In genomic region chr3:125057186-125057850, GRCh38 we compare ENCODE assay signal across 8 cellular contexts. TPM values are rescaled to one million over a fixed set of nuclear protein-coding genes. Genes with fewer than 3 reads are reported as not detected.
DNase-seq lines count a peak whose midpoint lies in the region; ATAC-seq and TF ChIP-seq lines count a peak whose summit lies in the region.

No MANE protein-coding gene starts in this region.

- no peaks in the 10 kb centered on the region for H3K36me3 ChIP-seq in CD4-positive, CD25-positive, alpha-beta regulatory T cell (ENCODE audit: control insufficient read depth, insufficient read depth, low read length)
- H3K36me3 ChIP-seq in MG63: peaks cover 23% of the 10 kb centered on the region

- H3K27me3 Mint-ChIP-seq in CD4-positive, CD25-positive, alpha-beta regulatory T cell: peaks cover 23% of the 10 kb centered on the region
- peaks cover 42% of the 10 kb centered on the region for H3K27me3 Mint-ChIP-seq in neural crest cell (ENCODE audit: low read depth)

- DNase-seq in CD4-positive, CD25-positive, alpha-beta regulatory T cell: no peak
- DNase-seq in MG63 (peak; percentile 82), coronary artery (ENCODE audit: low spot score) (no peak), neural crest cell (ENCODE audit: low read depth, low spot score) (no peak), pons (ENCODE audit: low spot score) (no peak), NCI-H2227 (lab: John Stamatoyannopoulos, UW; ENCODE audit: unreplicated experiment) (no peak)

- no peaks in the 10 kb centered on the region for H3K9me3 Mint-ChIP-seq in CD4-positive, CD25-positive, alpha-beta regulatory T cell
- H3K9me3 Mint-ChIP-seq in neural crest cell: no peaks in the 10 kb centered on the region

- TF ChIP-seq CTCF in coronary artery (IDR thresholded peaks at IDR 0.05) (no peak), neural crest cell (conservative IDR thresholded peaks at IDR 0.05) (no peak)

- H3K4me1 Mint-ChIP-seq in CD4-positive, CD25-positive, alpha-beta regulatory T cell: peaks cover 19 to 32% (median 23%) of the 10 kb centered on the region in 4 donors
- H3K4me1 Mint-ChIP-seq in neural crest cell: peaks cover 43% of the 10 kb centered on the region

- ATAC-seq in CD4-positive, CD25-positive, alpha-beta regulatory T cell (ENCODE audit: low read depth in 2 of 2): no peak
- ATAC-seq in GM21786 (IDR thresholded peaks at IDR 0.05; ENCODE audit: unreplicated experiment) (no peak), HG02885 (IDR thresholded peaks at IDR 0.05; ENCODE audit: poor library complexity, unreplicated experiment) (no peak)

- H3K27ac ChIP-seq in CD4-positive, CD25-positive, alpha-beta regulatory T cell (ENCODE audit: insufficient read depth, low read length, poor library complexity, severe bottlenecking): no peak overlapping the region
- peak overlapping the region; percentile 76 to 99 for H3K27ac ChIP-seq in coronary artery

- no peak overlapping the region for H3K4me3 ChIP-seq in CD4-positive, CD25-positive, alpha-beta regulatory T cell (ENCODE audit: low read depth, low read length)
- H3K4me3 ChIP-seq in MG63: no peak overlapping the region
- H3K4me3 ChIP-seq in coronary artery: no peak overlapping the region

- peak overlapping the region in 2 of 3 donors; percentile 29 to 37 for H3K27ac Mint-ChIP-seq in CD4-positive, CD25-positive, alpha-beta regulatory T cell
- no peak overlapping the region for H3K27ac Mint-ChIP-seq in neural crest cell (ENCODE audit: unreplicated experiment)

- peaks cover 33% of the 10 kb centered on the region for H3K4me1 ChIP-seq in CD4-positive, CD25-positive, alpha-beta regulatory T cell (ENCODE audit: control insufficient read depth, insufficient read depth, low read length, poor library complexity, severe bottlenecking)

- H3K9me3 ChIP-seq in CD4-positive, CD25-positive, alpha-beta regulatory T cell (ENCODE audit: control insufficient read depth in 2 of 2, low read length in 2 of 2): no peaks in the 10 kb centered on the region
- H3K9me3 ChIP-seq in MG63: no peaks in the 10 kb centered on the region

- H3K36me3 Mint-ChIP-seq in CD4-positive, CD25-positive, alpha-beta regulatory T cell: no peaks in the 10 kb centered on the region
- no peaks in the 10 kb centered on the region for H3K36me3 Mint-ChIP-seq in neural crest cell (ENCODE audit: low read depth)

- peak overlapping the region; percentile 30 to 82 (median 74) for H3K4me3 Mint-ChIP-seq in CD4-positive, CD25-positive, alpha-beta regulatory T cell
- H3K4me3 Mint-ChIP-seq in neural crest cell: peak overlapping the region; percentile 76

- peaks cover 4% of the 10 kb centered on the region for H3K27me3 ChIP-seq in CD4-positive, CD25-positive, alpha-beta regulatory T cell (ENCODE audit: control insufficient read depth, insufficient read depth, low read length)
- H3K27me3 ChIP-seq in MG63: no peaks in the 10 kb centered on the region

RNA-seq across cellular contexts. Expression of gene HEG1, which starts 1.5 kb away (rescaled TPM):
- 24.8 TPM for total RNA-seq in CD4-positive, CD25-positive, alpha-beta regulatory T cell
- polyA plus RNA-seq in CD4-positive, CD25-positive, alpha-beta regulatory T cell: 1 to 10 TPM in 3 of 4 donors, under 1 TPM in 1; 0.95 to 3.4 (median 2.1) TPM
- total RNA-seq in MG63 (2014; rRNA removed; shearing (Covaris generic); ENCODE audit: low replicate concordance): 75.1 and 105 TPM in 2 replicates
- total RNA-seq in neural crest cell: 32.0 and 33.8 TPM in 2 replicates
